In genomic region chr2:156325671-156326385, GRCh38 we compare ENCODE assay signal across 14 cellular contexts.
"Had no signal": no experiment of that assay in that cellular context is flagged by ENCODE, and none has a peak within 500 bp of the region (broad histone marks: within the 10 kb centered on the region; RNA-seq: fewer than 3 reads in every experiment).

No MANE protein-coding gene starts in this region.

- H3K27ac ChIP-seq: adrenal gland, colonic mucosa, esophagus muscularis mucosa, foreskin keratinocyte, lower lobe of right lung, pancreas, stomach, thoracic aorta had no signal

- ATAC-seq: foreskin keratinocyte, left cardiac atrium, lower lobe of right lung, pancreas had no signal

- H3K36me3 ChIP-seq: colonic mucosa, thoracic aorta had no signal

- H3K27me3 ChIP-seq: adrenal gland, colonic mucosa, pancreas had no signal

- H3K4me3 Mint-ChIP-seq: activated naive CD4-positive, alpha-beta T cell treated with anti-CD3 and anti-CD28 coated beads, Interleukin-2, amount 10 ng/mL, durations not matched to agents 7 days and 5 days had no signal

- H3K4me3 ChIP-seq: adrenal gland, colonic mucosa, esophagus muscularis mucosa, lower lobe of right lung, pancreas, stomach, thoracic aorta had no signal

- H3K9me3 Mint-ChIP-seq: activated naive CD4-positive, alpha-beta T cell treated with anti-CD3 and anti-CD28 coated beads, Interleukin-2, amount 10 ng/mL, durations not matched to agents 7 days and 5 days had no signal

- H3K9me3 ChIP-seq: adrenal gland, colonic mucosa, esophagus muscularis mucosa, lower lobe of right lung, pancreas, stomach, thoracic aorta had no signal

- H3K4me1 ChIP-seq: colonic mucosa had no signal

- DNase-seq: activated CD4-positive, alpha-beta T cell treated with anti-CD3 and anti-CD28 coated beads for 4 hours; activated CD8-positive, alpha-beta memory T cell treated with anti-CD3 and anti-CD28 coated beads for 24 hours; activated naive CD4-positive, alpha-beta T cell treated with anti-CD3 and anti-CD28 coated beads, Interleukin-2, amount 10 ng/mL, durations not matched to agents 7 days and 5 days; adrenal gland; colonic mucosa; foreskin keratinocyte; glutamatergic neuron; left cardiac atrium; lower lobe of right lung; pancreas; stimulated activated CD4-positive, alpha-beta T cell treated with anti-CD3 and anti-CD28 coated beads, Interleukin-1b, Interleukin-23, amount 100 ng/mL, for 48 hours; stomach had no signal

- H3K27ac Mint-ChIP-seq: activated naive CD4-positive, alpha-beta T cell treated with anti-CD3 and anti-CD28 coated beads, Interleukin-2, amount 10 ng/mL, durations not matched to agents 7 days and 5 days had no signal
